In genomic region chr12:81644503-81644902, GRCh38 we compare ENCODE assay signal across 8 cellular contexts.
DNase-seq lines count a peak whose midpoint lies in the region; ATAC-seq and TF ChIP-seq lines count a peak whose summit lies in the region.

No MANE protein-coding gene starts in this region.

- H3K27me3 ChIP-seq in cardiac muscle cell = no peaks in the 10 kb centered on the region
- no peaks in the 10 kb centered on the region for H3K27me3 ChIP-seq in right cardiac atrium (ENCODE audit: control insufficient read depth, insufficient read depth)

- ATAC-seq in right cardiac atrium = no peak
- peak; percentile 60 for ATAC-seq in HG03457 (IDR thresholded peaks at IDR 0.05; ENCODE audit: unreplicated experiment)
- ATAC-seq in GM21786 (IDR thresholded peaks at IDR 0.05; ENCODE audit: unreplicated experiment) = no peak

- H3K9me3 ChIP-seq in cardiac muscle cell (ENCODE audit: low read depth) = no peaks in the 10 kb centered on the region
- no peaks in the 10 kb centered on the region for H3K9me3 ChIP-seq in right cardiac atrium (ENCODE audit: control insufficient read depth, low read length)

- no peak overlapping the region for H3K4me3 ChIP-seq in cardiac muscle cell
- H3K4me3 ChIP-seq in right cardiac atrium (ENCODE audit: low read length) = no peak overlapping the region

- H3K4me1 ChIP-seq in cardiac muscle cell (ENCODE audit: low read depth) (peaks cover 5% of the 10 kb centered on the region), right cardiac atrium (ENCODE audit: control insufficient read depth, insufficient read depth, low read length) (no peaks in the 10 kb centered on the region)

- intact Hi-C loops in right cardiac atrium (cut with DNase I) (loop anchor here (5.0 to 10.0 kb wide), 2 partner anchors 680 to 683 kb away; no protein-coding TSS in a partner anchor), posterior cingulate gyrus (cut with DNase I) (loop anchor here (1.0 to 10.0 kb wide), 3 partner anchors 110 to 683 kb away; partner anchors contain the start of gene PPFIA2)

- no peak overlapping the region for H3K27ac ChIP-seq in cardiac muscle cell
- H3K27ac ChIP-seq in right cardiac atrium (ENCODE audit: low read length) = no peak overlapping the region

- no peaks in the 10 kb centered on the region for H3K36me3 ChIP-seq in cardiac muscle cell

- DNase-seq in cardiac muscle cell (ENCODE audit: low read depth in 1 of 2, low spot score in 1 of 2) = peak; percentile 65 to 67
- no peak for DNase-seq in right cardiac atrium
- DNase-seq in NCI-H748 (lab: John Stamatoyannopoulos, UW; ENCODE audit: unreplicated experiment) = peak; percentile 79
- peak; percentile 58 for DNase-seq in cerebellum (ENCODE audit: low spot score)
- peak; percentile 29 for DNase-seq in myocyte (ENCODE audit: low read depth)
- DNase-seq in posterior cingulate gyrus = no peak

- peak; percentile 50 for TF ChIP-seq CTCF in cardiac muscle cell (IDR thresholded peaks at IDR 0.05; ENCODE audit: low read depth, low read length)

- 3% methylated on average over 1 of the region's 1 CpG for WGBS in right cardiac atrium

Comparison
In these comparisons a context has a peak if more than half of its experiments do, and no peak if none do; other contexts are left out.
1. DNase-seq: peak in cardiac muscle cell (2 of 2), NCI-H748 (single experiment), cerebellum (single experiment) and myocyte (single experiment); none in right cardiac atrium (0 of 3) and posterior cingulate gyrus (0 of 10).